ENCODE assay signal across 11 cellular contexts in the genomic region with DNA sequence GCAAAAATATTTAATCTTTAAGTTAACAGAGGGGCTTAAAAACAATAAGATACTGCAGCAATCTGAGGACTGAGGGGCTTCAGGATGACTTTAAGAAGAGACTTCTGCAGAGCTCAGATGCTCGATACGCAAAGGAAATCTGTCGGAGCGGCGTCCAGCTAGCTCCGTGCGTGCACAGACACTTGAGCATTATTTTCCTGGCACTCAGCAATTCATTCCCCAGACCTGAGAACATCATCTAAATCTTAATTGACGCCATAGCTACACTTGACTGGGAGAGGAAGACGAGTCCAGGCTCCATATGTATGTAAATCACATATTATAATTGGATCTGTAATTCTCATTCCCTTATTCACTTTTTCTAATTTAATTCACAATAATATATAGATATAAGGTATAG.
DNase-seq lines count a peak whose midpoint lies in the region; FAIRE-seq and TF ChIP-seq lines count a peak whose summit lies in the region.
"Had no signal": no experiment of that assay in that cellular context is flagged by ENCODE, and none has a peak within 500 bp of the region (broad histone marks: within the 10 kb centered on the region; RNA-seq: fewer than 3 reads in every experiment).

No MANE protein-coding gene starts in this region.

- H3K4me2 ChIP-seq in SU-DHL-6 (ENCODE audit: low read depth, low read length, poor library complexity, severe bottlenecking) = no peak overlapping the region
- no peak overlapping the region for H3K4me2 ChIP-seq in mesenchymal stem cell (ENCODE audit: low read length, poor library complexity, severe bottlenecking)
- H3K4me2 ChIP-seq: BLaER1 had no signal

- peaks cover 26% of the 10 kb centered on the region for H3F3A ChIP-seq in SU-DHL-6 (ENCODE audit: insufficient read depth)

- H3K4me1 ChIP-seq in mesenchymal stem cell (ENCODE audit: control insufficient read depth, insufficient read depth, low read depth, low read length) = no peaks in the 10 kb centered on the region
- H3K4me1 ChIP-seq: HAP-1 had no signal

- peak overlapping the region; percentile 60 for H3K27ac ChIP-seq in SU-DHL-6 (ENCODE audit: low read depth, low read length)
- no peak overlapping the region for H3K27ac ChIP-seq in mesenchymal stem cell (ENCODE audit: low read length, poor library complexity, severe bottlenecking)
- H3K27ac ChIP-seq: BLaER1 had no signal

- H3K4me3 ChIP-seq in SU-DHL-6 (ENCODE audit: insufficient read depth, low read length, poor library complexity, severe bottlenecking) = no peak overlapping the region
- H3K4me3 ChIP-seq in mesenchymal stem cell (ENCODE audit: insufficient read depth in 1 of 2, low read depth in 1 of 2, low read length in 2 of 2) = no peak overlapping the region
- H3K4me3 ChIP-seq: BLaER1, HAP-1 had no signal

- TF ChIP-seq POLR2A in GM12892 (IDR thresholded peaks at IDR 0.05; ENCODE audit: low read depth, low read length) = no peak

- H4K91ac ChIP-seq in mesenchymal stem cell (ENCODE audit: low read length) = no peak overlapping the region

- no peaks in the 10 kb centered on the region for H3K79me1 ChIP-seq in mesenchymal stem cell (replicated peaks; ENCODE audit: low read length, poor library complexity, severe bottlenecking)

- H2AFZ ChIP-seq in SU-DHL-6 (ENCODE audit: low read depth, low read length, severe bottlenecking) (no peak overlapping the region), mesenchymal stem cell (ENCODE audit: low read depth, low read length) (no peak overlapping the region)

- no peak overlapping the region for H3K9ac ChIP-seq in SU-DHL-6 (ENCODE audit: low read length)
- H3K9ac ChIP-seq in mesenchymal stem cell (ENCODE audit: low read length) = peak overlapping the region; percentile 60
- H3K9ac ChIP-seq: BLaER1 had no signal

- H3K14ac ChIP-seq in mesenchymal stem cell (ENCODE audit: low read length in 2 of 2) = no peak overlapping the region

- H2BK12ac ChIP-seq in mesenchymal stem cell (ENCODE audit: low read length in 2 of 2) = no peak overlapping the region

- H3K27me3 ChIP-seq in SU-DHL-6 (ENCODE audit: low read length) = no peaks in the 10 kb centered on the region
- H3K27me3 ChIP-seq in mesenchymal stem cell (ENCODE audit: control insufficient read depth in 1 of 2, insufficient read depth in 1 of 2, low read length in 2 of 2) = no peaks in the 10 kb centered on the region
- H3K27me3 ChIP-seq: BLaER1 had no signal

- no peak overlapping the region for H2BK15ac ChIP-seq in mesenchymal stem cell (ENCODE audit: low read depth, poor library complexity, severe bottlenecking)

- FAIRE-seq in GM12892 (lab: Jason Lieb, UNC) = no peak

- no peak overlapping the region for H2BK120ac ChIP-seq in mesenchymal stem cell (ENCODE audit: low read depth, low read length)

- H3K9me3 ChIP-seq in SU-DHL-6 (ENCODE audit: insufficient read depth, low read length) (no peaks in the 10 kb centered on the region), mesenchymal stem cell (ENCODE audit: control insufficient read depth, low read length) (no peaks in the 10 kb centered on the region)
- H3K9me3 ChIP-seq: HAP-1 had no signal

- H4K20me1 ChIP-seq in SU-DHL-6 (ENCODE audit: low read depth, low read length) = no peaks in the 10 kb centered on the region
- H4K20me1 ChIP-seq: BLaER1 had no signal

- no peaks in the 10 kb centered on the region for H3K9me2 ChIP-seq in SU-DHL-6 (replicated peaks; ENCODE audit: insufficient read depth, low read length)

- no peaks in the 10 kb centered on the region for H3K36me3 ChIP-seq in SU-DHL-6 (ENCODE audit: low read length)
- H3K36me3 ChIP-seq in mesenchymal stem cell (ENCODE audit: control insufficient read depth in 1 of 2, insufficient read depth in 2 of 2, low read depth in 1 of 2, low read length in 2 of 2) = no peaks in the 10 kb centered on the region
- H3K36me3 ChIP-seq: BLaER1, HAP-1 had no signal

- H3K18ac ChIP-seq in mesenchymal stem cell (ENCODE audit: low read depth in 1 of 2, low read length in 2 of 2) = no peak overlapping the region

- no peak for TF ChIP-seq CTCF in SU-DHL-6 (IDR thresholded peaks at IDR 0.05; ENCODE audit: insufficient read depth, low read length, poor library complexity, severe bottlenecking)

- H3K23ac ChIP-seq in mesenchymal stem cell (ENCODE audit: low read length in 2 of 2) = no peak overlapping the region

- H2BK5ac ChIP-seq in mesenchymal stem cell (ENCODE audit: low read depth, low read length, poor library complexity, severe bottlenecking) = no peak overlapping the region

- WGBS in mesenchymal stem cell = 81% methylated on average over 7 of the region's 9 CpGs

- no peak overlapping the region for H4K8ac ChIP-seq in mesenchymal stem cell (ENCODE audit: low read length)

- DNase-seq in AG20443 (ENCODE audit: low spot score) (peak; percentile 63), mesenchymal stem cell (no peak), SHP77 treated with DMSO at 0.1 percent for 48 hours (lab: John Stamatoyannopoulos, UW) (no peak), GM12892 (ENCODE audit: insufficient read length) (no peak)
- DNase-seq in activated CD8-positive, alpha-beta memory T cell treated with anti-CD3 and anti-CD28 coated beads, Interleukin-2, amount 50 U/mL, for 4 hours = no peak
- DNase-seq: CD4-positive, alpha-beta memory T cell; DMS79 treated with DMSO at 0.1 percent for 48 hours; GF-D8 had no signal

- H2AK5ac ChIP-seq in mesenchymal stem cell (ENCODE audit: low read length, severe bottlenecking) = no peak overlapping the region

- no peaks in the 10 kb centered on the region for H3K79me2 ChIP-seq in SU-DHL-6 (ENCODE audit: insufficient read depth, low read length)

- no peak overlapping the region for H3K4ac ChIP-seq in mesenchymal stem cell (ENCODE audit: low read depth in 1 of 2, low read length in 2 of 2)
